In the genomic region with DNA sequence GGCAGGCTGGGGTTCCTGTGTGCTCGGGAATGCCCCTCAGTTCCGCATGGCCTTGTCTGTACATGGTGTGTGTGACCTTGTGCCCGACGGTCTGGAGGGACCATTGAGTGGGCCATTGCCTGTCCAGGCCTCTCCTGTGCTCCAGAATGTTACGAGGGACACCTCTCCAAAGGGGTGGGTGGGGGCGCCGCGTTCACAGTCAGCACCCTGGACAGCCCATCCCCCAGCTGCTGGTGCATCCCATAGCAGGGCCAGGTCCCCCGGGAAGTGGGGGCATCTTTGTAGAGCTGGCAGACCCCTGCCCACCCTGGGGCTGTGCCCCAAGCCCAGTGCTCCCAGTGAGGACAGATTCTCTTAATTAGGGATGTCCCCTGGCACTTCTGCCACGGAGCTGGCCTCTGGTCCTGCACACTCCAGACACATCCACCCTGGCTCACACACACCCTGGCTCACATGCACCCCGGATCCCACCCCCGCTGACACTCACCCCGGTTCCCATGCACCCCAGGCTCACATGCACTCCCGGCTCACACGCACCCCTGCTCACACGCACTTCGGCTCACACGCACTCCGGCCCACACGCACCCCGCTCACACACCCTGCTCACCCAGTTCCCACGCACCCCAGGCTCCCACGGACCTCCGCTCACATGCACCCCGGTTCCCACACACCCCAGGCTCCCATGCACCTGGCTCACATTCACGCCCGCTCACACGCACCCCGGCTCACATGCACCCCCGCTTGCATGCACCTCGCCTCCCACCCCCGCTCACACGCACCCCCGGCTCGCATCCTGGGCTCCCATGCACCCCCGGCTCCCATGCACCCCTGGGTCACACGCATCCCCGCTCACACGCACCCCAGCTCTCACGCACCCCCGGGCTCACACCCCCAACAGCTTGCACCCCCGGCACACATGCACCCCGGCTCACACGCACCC, we compare ENCODE assay signal across 21 cellular contexts. TPM values are rescaled to one million over a fixed set of nuclear protein-coding genes. Genes with fewer than 3 reads are reported as not detected.
DNase-seq lines count a peak whose midpoint lies in the region; TF ChIP-seq lines count a peak whose summit lies in the region.
"Had no signal": no experiment of that assay in that cellular context is flagged by ENCODE, and none has a peak within 500 bp of the region (broad histone marks: within the 10 kb centered on the region; RNA-seq: fewer than 3 reads in every experiment).

No MANE protein-coding gene starts in this region.

- H3F3A ChIP-seq in neural progenitor cell (ENCODE audit: low read depth) = peaks cover 18% of the 10 kb centered on the region

- no peaks in the 10 kb centered on the region for H3K36me3 Mint-ChIP-seq in neural progenitor cell
- H3K36me3 Mint-ChIP-seq: CD8-positive, alpha-beta memory T cell had no signal

- H3K9me3 Mint-ChIP-seq in neural progenitor cell = no peaks in the 10 kb centered on the region
- H3K9me3 Mint-ChIP-seq: CD8-positive, alpha-beta memory T cell had no signal

- H4K20me1 ChIP-seq in neural progenitor cell (ENCODE audit: low read depth) = peaks cover 57% of the 10 kb centered on the region

- no peak for TF ChIP-seq CTCF in HEK293 (tag by site-specific recombination; IDR thresholded peaks at IDR 0.05)
- no peak for TF ChIP-seq CTCF in neural progenitor cell (IDR thresholded peaks at IDR 0.05)

- H3K9ac ChIP-seq in neural progenitor cell = no peak overlapping the region
- H3K9ac ChIP-seq: KMS-11 had no signal

- H3K27me3 ChIP-seq in neural progenitor cell (no peaks in the 10 kb centered on the region), SJCRH30 (no peaks in the 10 kb centered on the region)

- POLR2A ChIA-PET in HEK293 (lab: Yijun Ruan, JAX) = no interaction called here

- no peak overlapping the region for H3K4me2 ChIP-seq in neural progenitor cell
- H3K4me2 ChIP-seq: KMS-11 had no signal

- H3K36me3 ChIP-seq in HEK293 (ENCODE audit: control insufficient read depth in 2 of 2, insufficient read depth in 1 of 2, low read length in 2 of 2) (no peaks in the 10 kb centered on the region), neural progenitor cell (no peaks in the 10 kb centered on the region), SJCRH30 (no peaks in the 10 kb centered on the region)
- H3K36me3 ChIP-seq: Peyer's patch had no signal

- no peak overlapping the region for H2AFZ ChIP-seq in neural progenitor cell (replicated peaks)

- peaks cover 2% of the 10 kb centered on the region for H3K27me3 Mint-ChIP-seq in neural progenitor cell (ENCODE audit: insufficient read depth, low read depth)
- H3K27me3 Mint-ChIP-seq: CD8-positive, alpha-beta memory T cell had no signal

- H3K9me3 ChIP-seq in HEK293 (ENCODE audit: control insufficient read depth, insufficient read depth, low read depth, low read length) (no peaks in the 10 kb centered on the region), neural progenitor cell (ENCODE audit: low read depth) (no peaks in the 10 kb centered on the region), SJCRH30 (replicated peaks) (no peaks in the 10 kb centered on the region)
- H3K9me3 ChIP-seq: Peyer's patch had no signal

- H3K4me1 ChIP-seq in HEK293 (ENCODE audit: control insufficient read depth, insufficient read depth, low read length) (no peaks in the 10 kb centered on the region), neural progenitor cell (peaks cover 37% of the 10 kb centered on the region), SJCRH30 (peaks cover 35% of the 10 kb centered on the region)

- CTCF ChIA-PET in HEK293 (lab: Yijun Ruan, JAX) = interaction anchor here (0.5 to 2.5 kb wide), 4 partner anchors 10 to 193 kb away, joined by 3 to 10 read pairs (median 6); no protein-coding TSS in a partner anchor

- H3K4me3 ChIP-seq in HEK293 (ENCODE audit: low read depth, low read length) (no peak overlapping the region), neural progenitor cell (no peak overlapping the region), SJCRH30 (no peak overlapping the region)
- H3K4me3 ChIP-seq: Peyer's patch had no signal

- H3K4me1 Mint-ChIP-seq in neural progenitor cell = peaks cover 18% of the 10 kb centered on the region

- peak; percentile 44 for DNase-seq in 8988T
- DNase-seq in neural progenitor cell (ENCODE audit: low spot score) = no peak
- no peak for DNase-seq in activated T-cell treated with anti-CD3 and anti-CD28 coated beads for 4 hours
- DNase-seq in ecto neural progenitor cell (ENCODE audit: low spot score) = no peak
- no peak for DNase-seq in SJCRH30
- no peak for DNase-seq in DMS153 (lab: John Stamatoyannopoulos, UW)
- DNase-seq: ACHN; C1 segment of cervical spinal cord; CD8-positive, alpha-beta memory T cell; DMS79 treated with DMSO at 0.1 percent for 48 hours; HCEC 1CT; MV-4-11; NCI-H1694 treated with DMSO at 0.1 percent for 48 hours; NCI-H2107; NCI-H510A; NCI-H748 treated with DMSO at 0.1 percent for 48 hours; NK-92 treated with Interleukin-12 subunit alpha and Interleukin-12 subunit beta, amount 100 ng/mL, for 24 hours; Peyer's patch had no signal

- H3K27ac ChIP-seq in HEK293 (ENCODE audit: extremely low read depth, low read depth, low read length) = no peak overlapping the region
- H3K27ac ChIP-seq in cingulate gyrus (ENCODE audit: low read depth, low read length) = peak overlapping the region; percentile 29
- H3K27ac ChIP-seq in neural progenitor cell = no peak overlapping the region
- H3K27ac ChIP-seq in SJCRH30 = no peak overlapping the region
- H3K27ac ChIP-seq: KMS-11, Peyer's patch had no signal

- H3K4me3 Mint-ChIP-seq in neural progenitor cell = peak overlapping the region; percentile 63

- H3K79me2 ChIP-seq in neural progenitor cell (ENCODE audit: low read depth) = no peaks in the 10 kb centered on the region

- H3K27ac Mint-ChIP-seq in neural progenitor cell = no peak overlapping the region
- H3K27ac Mint-ChIP-seq: CD8-positive, alpha-beta memory T cell had no signal

TF ChIP-seq in HEK293, 187 proteins besides CTCF, POLR2A, EP300 and RAD21 (continues in another document):
- no peak for TF ChIP-seq BCL11B (tag by site-specific recombination; IDR thresholded peaks at IDR 0.05; ENCODE audit: low read depth)
- peak; percentile 20; the same call in 1 of the 2 replicates for TF ChIP-seq EGR2 (tag by site-specific recombination; IDR thresholded peaks at IDR 0.05; ENCODE audit: low read depth)
- TF ChIP-seq, protein P1, sequence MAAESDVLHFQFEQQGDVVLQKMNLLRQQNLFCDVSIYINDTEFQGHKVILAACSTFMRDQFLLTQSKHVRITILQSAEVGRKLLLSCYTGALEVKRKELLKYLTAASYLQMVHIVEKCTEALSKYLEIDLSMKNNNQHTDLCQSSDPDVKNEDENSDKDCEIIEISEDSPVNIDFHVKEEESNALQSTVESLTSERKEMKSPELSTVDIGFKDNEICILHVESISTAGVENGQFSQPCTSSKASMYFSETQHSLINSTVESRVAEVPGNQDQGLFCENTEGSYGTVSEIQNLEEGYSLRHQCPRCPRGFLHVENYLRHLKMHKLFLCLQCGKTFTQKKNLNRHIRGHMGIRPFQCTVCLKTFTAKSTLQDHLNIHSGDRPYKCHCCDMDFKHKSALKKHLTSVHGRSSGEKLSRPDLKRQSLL (tag by site-specific recombination; IDR thresholded peaks at IDR 0.05) = peak; percentile 45; the same call in 1 of the 2 replicates
- TF ChIP-seq, protein P2, sequence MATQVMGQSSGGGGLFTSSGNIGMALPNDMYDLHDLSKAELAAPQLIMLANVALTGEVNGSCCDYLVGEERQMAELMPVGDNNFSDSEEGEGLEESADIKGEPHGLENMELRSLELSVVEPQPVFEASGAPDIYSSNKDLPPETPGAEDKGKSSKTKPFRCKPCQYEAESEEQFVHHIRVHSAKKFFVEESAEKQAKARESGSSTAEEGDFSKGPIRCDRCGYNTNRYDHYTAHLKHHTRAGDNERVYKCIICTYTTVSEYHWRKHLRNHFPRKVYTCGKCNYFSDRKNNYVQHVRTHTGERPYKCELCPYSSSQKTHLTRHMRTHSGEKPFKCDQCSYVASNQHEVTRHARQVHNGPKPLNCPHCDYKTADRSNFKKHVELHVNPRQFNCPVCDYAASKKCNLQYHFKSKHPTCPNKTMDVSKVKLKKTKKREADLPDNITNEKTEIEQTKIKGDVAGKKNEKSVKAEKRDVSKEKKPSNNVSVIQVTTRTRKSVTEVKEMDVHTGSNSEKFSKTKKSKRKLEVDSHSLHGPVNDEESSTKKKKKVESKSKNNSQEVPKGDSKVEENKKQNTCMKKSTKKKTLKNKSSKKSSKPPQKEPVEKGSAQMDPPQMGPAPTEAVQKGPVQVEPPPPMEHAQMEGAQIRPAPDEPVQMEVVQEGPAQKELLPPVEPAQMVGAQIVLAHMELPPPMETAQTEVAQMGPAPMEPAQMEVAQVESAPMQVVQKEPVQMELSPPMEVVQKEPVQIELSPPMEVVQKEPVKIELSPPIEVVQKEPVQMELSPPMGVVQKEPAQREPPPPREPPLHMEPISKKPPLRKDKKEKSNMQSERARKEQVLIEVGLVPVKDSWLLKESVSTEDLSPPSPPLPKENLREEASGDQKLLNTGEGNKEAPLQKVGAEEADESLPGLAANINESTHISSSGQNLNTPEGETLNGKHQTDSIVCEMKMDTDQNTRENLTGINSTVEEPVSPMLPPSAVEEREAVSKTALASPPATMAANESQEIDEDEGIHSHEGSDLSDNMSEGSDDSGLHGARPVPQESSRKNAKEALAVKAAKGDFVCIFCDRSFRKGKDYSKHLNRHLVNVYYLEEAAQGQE (tag by site-specific recombination; IDR thresholded peaks at IDR 0.05) = peak; percentile 90

RNA-seq across cellular contexts. Expression of a gene that starts 15.7 kb away (rescaled TPM):
- 19.6 and 58.2 TPM in 2 replicates for total RNA-seq in neural progenitor cell (ENCODE audit: low replicate concordance)
- 26.0 and 26.9 TPM in 2 replicates for total RNA-seq in SJCRH30 (2014; rRNA removed; shearing (Covaris generic))

RNA-seq across cellular contexts. Expression of a gene that starts 16.0 kb away (rescaled TPM):
- total RNA-seq in neural progenitor cell (ENCODE audit: low replicate concordance) = 12.9 and 27.5 TPM in 2 replicates
- total RNA-seq in SJCRH30 (2014; rRNA removed; shearing (Covaris generic)) = 292 and 344 TPM in 2 replicates

RNA-seq across cellular contexts. Expression of a gene that starts 25.6 kb away (rescaled TPM):
- 37.4 and 82.2 TPM in 2 replicates for total RNA-seq in neural progenitor cell (ENCODE audit: low replicate concordance)
- 122 and 133 TPM in 2 replicates for total RNA-seq in SJCRH30 (2014; rRNA removed; shearing (Covaris generic))

RNA-seq across cellular contexts. Expression of a gene that starts 30.6 kb away (rescaled TPM):
- 3.9 and 11.6 TPM in 2 replicates for total RNA-seq in neural progenitor cell (ENCODE audit: low replicate concordance)
- 1.6 and 1.9 TPM in 2 replicates for total RNA-seq in SJCRH30 (2014; rRNA removed; shearing (Covaris generic))

RNA-seq across cellular contexts. Expression of a gene that starts 39.6 kb away (rescaled TPM):
- total RNA-seq in neural progenitor cell (ENCODE audit: low replicate concordance) = 2.6 and 20.9 TPM in 2 replicates
- 16.5 and 19.6 TPM in 2 replicates for total RNA-seq in SJCRH30 (2014; rRNA removed; shearing (Covaris generic))

Comparison
In these comparisons a context has a peak if more than half of its experiments do, and no peak if none do; other contexts are left out.
1. RNA of a gene that starts 16.0 kb away (total RNA-seq): 292 to 344 TPM in SJCRH30; 12.9 to 27.5 TPM in neural progenitor cell; every median in the first group is over 10 times any median in the second.